1 cellular context compared by ENCODE assay signal in the genomic region with DNA sequence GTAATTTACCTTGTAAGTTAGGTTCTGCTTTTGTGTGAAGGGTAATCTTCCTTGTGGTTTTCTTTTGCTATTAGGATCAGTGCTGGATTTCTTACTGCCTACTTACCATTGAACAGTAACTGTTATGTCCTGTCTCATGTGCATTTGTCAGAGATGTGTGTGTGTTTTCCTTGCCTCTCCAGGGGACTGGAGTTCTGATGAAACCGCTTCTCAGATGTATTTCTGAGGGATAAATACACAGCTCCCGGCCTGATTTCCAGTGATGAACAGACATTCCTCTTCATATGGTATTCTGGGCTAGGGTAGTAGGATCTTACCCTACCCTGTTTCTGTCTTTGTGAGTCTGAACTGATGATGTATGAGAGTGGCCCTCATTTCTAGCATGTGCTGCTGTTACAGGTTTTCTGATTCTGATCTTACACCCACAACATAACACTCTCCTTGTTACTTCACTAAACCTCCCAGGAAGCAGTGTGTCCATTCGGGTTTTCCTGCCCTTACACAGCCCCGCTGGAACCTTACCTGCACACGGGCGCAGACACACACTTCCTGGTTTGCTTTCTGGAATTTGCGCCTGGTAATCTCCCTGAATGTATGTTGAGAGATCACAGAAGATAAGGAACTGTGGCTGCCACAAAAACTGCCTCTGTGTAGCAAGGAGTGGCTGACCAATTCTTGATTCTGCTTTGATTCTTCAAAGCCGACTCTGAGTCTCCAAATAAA.
TF ChIP-seq lines count a peak whose summit lies in the region.

No MANE protein-coding gene starts in this region.

TF ChIP-seq in IMR-90, 13 proteins besides CTCF, POLR2A, EP300 and RAD21:
- TF ChIP-seq RCOR1 (IDR thresholded peaks at IDR 0.05; ENCODE audit: insufficient replicate concordance, low read length), result no peak
- no peak for TF ChIP-seq NFE2L2 (IDR thresholded peaks at IDR 0.05; ENCODE audit: low read depth, low read length)
- TF ChIP-seq BHLHE40 (IDR thresholded peaks at IDR 0.05; ENCODE audit: low read depth, low read length), result no peak
- TF ChIP-seq MAZ (IDR thresholded peaks at IDR 0.05; ENCODE audit: borderline replicate concordance, low read depth, low read length), result no peak
- no peak for TF ChIP-seq RFX5 (IDR thresholded peaks at IDR 0.05; ENCODE audit: low read depth, low read length)
- TF ChIP-seq MXI1 (IDR thresholded peaks at IDR 0.05; ENCODE audit: borderline replicate concordance, low read depth, low read length), result no peak
- TF ChIP-seq CEBPB (IDR thresholded peaks at IDR 0.05; ENCODE audit: low read depth, low read length), result no peak
- TF ChIP-seq, protein P1, sequence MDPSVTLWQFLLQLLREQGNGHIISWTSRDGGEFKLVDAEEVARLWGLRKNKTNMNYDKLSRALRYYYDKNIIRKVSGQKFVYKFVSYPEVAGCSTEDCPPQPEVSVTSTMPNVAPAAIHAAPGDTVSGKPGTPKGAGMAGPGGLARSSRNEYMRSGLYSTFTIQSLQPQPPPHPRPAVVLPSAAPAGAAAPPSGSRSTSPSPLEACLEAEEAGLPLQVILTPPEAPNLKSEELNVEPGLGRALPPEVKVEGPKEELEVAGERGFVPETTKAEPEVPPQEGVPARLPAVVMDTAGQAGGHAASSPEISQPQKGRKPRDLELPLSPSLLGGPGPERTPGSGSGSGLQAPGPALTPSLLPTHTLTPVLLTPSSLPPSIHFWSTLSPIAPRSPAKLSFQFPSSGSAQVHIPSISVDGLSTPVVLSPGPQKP (IDR thresholded peaks at IDR 0.05; ENCODE audit: borderline replicate concordance, low read depth, low read length), result no peak
- no peak for TF ChIP-seq FOS (IDR thresholded peaks at IDR 0.05; ENCODE audit: low read depth, low read length)
